In the genomic region with DNA sequence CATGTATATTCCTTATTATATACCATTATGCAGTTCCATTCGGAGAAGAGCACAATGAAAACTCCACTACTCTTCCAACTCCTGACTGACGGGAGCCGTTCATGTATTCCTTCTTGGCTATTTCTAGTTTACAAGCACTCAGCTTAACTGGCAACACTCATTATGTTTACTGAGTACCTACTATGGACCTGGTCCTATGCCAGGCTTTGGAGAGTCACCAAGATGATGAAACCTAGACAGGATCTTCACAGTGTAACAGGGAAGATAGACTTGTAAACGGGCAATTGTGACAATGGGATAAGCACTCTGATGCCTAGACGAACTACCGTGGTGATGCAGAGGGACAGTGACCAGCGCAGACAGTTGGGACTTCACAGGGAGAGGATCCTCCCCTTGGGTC, we compare ENCODE assay signal across 11 cellular contexts.
"Had no signal": no experiment of that assay in that cellular context is flagged by ENCODE, and none has a peak within 500 bp of the region (broad histone marks: within the 10 kb centered on the region; RNA-seq: fewer than 3 reads in every experiment).

No MANE protein-coding gene starts in this region.

- H3K9me3 ChIP-seq: ovary, thyroid gland had no signal

- DNase-seq: activated CD4-positive, alpha-beta T cell treated with anti-CD3 and anti-CD28 coated beads, Interleukin-2, amount 10 ng/mL, durations not matched to agents 7 days and 5 days; amniotic stem cell; dermis blood vessel endothelial cell; endodermal cell; hypothalamus; mammary epithelial cell; stimulated activated CD4-positive, alpha-beta T cell treated with anti-CD3 and anti-CD28 coated beads, Interleukin-15, amount 100 ng/mL, for 24 hours; stimulated activated CD4-positive, alpha-beta T cell treated with anti-CD3 and anti-CD28 coated beads, Interleukin-4, amount 100 ng/mL, for 24 hours; T-helper 1 cell; thyroid gland had no signal

- H3K4me3 ChIP-seq: ovary, thyroid gland had no signal

- H3K36me3 ChIP-seq: ovary, thyroid gland had no signal

- H3K27me3 ChIP-seq: ovary, thyroid gland had no signal

- H3K27ac ChIP-seq: ovary, thyroid gland had no signal
